12 cellular contexts compared by ENCODE assay signal in genomic region chr3:52047295-52047960, GRCh38. TPM values are rescaled to one million over a fixed set of nuclear protein-coding genes. Genes with fewer than 3 reads are reported as not detected.
DNase-seq lines count a peak whose midpoint lies in the region; ATAC-seq, FAIRE-seq and TF ChIP-seq lines count a peak whose summit lies in the region.
"Had no signal": no experiment of that assay in that cellular context is flagged by ENCODE, and none has a peak within 500 bp of the region (broad histone marks: within the 10 kb centered on the region; RNA-seq: fewer than 3 reads in every experiment).

No MANE protein-coding gene starts in this region.

- H3K4me2 ChIP-seq in GM23248 (ENCODE audit: unreplicated experiment) (peak overlapping the region; percentile 46), K562 (ENCODE audit: insufficient read depth, low read length) (no peak overlapping the region)

- TF ChIP-seq EP300 in K562 (IDR thresholded peaks at IDR 0.05; ENCODE audit: low read length) = no peak

- H3K4me1 ChIP-seq in GM23248 (ENCODE audit: insufficient read depth) (peaks cover 33% of the 10 kb centered on the region), K562 (replicated peaks in 1 of 2; ENCODE audit: control insufficient read depth in 2 of 2, insufficient read depth in 2 of 2, low read length in 2 of 2) (peaks cover 6 to 39% of the 10 kb centered on the region in 2 experiments; a peak in 4 of 5 replicates), skeletal muscle tissue (ENCODE audit: control insufficient read depth in 3 of 3, insufficient read depth in 3 of 3, low read length in 3 of 3) (peaks cover 23 to 63% (median 61%) of the 10 kb centered on the region in 3 donors)
- H3K4me1 ChIP-seq: Caco-2 had no signal

- no peak for TF ChIP-seq CTCF in K562 (IDR thresholded peaks at IDR 0.05 in 2 of 3, conservative IDR thresholded peaks at IDR 0.05 in 1 of 3; ENCODE audit: insufficient read depth in 2 of 3, low read depth in 1 of 3, low read length in 3 of 3)
- TF ChIP-seq CTCF in GM10248 (IDR thresholded peaks at IDR 0.05; ENCODE audit: control extremely low read depth, extremely low read depth, low read depth, missing control alignments) = no peak
- no peak for TF ChIP-seq CTCF in foreskin fibroblast (IDR thresholded peaks at IDR 0.05; ENCODE audit: low read depth, low read length)

- H4K20me1 ChIP-seq in GM23248 (ENCODE audit: insufficient read depth) (no peaks in the 10 kb centered on the region), K562 (replicated peaks; ENCODE audit: control insufficient read depth, insufficient read depth, low read length) (no peaks in the 10 kb centered on the region; the same call in 1 of the 2 replicates)

- in situ Hi-C loops in GM23248 (cut with MboI) = no loop called here
- in situ Hi-C loops in K562 (cut with MboI) = loop anchor here (5.0 kb wide), 1 partner anchor 35 kb away; no protein-coding TSS in a partner anchor

- TF ChIP-seq RAD21 in K562 (CRISPR knock-in tag; conservative IDR thresholded peaks at IDR 0.05 in 1 of 2, IDR thresholded peaks at IDR 0.05 in 1 of 2) = no peak

- H3K9me2 ChIP-seq in GM23248 (ENCODE audit: insufficient read depth) = no peaks in the 10 kb centered on the region

- H2AFZ ChIP-seq in GM23248 (0 out of 2 replicates have a peak overlapping the region, but pooled peaks have one; percentile 14), K562 (ENCODE audit: low read depth, low read length) (no peak overlapping the region)

- no TSS peak for BruUV-seq in K562 (replicated peaks; lab: Mats Ljungman, UMichigan)

- no peak for ATAC-seq in K562
- no peak for ATAC-seq in GM19035 (IDR thresholded peaks at IDR 0.05; ENCODE audit: unreplicated experiment)

- no peak for FAIRE-seq in K562 (lab: Jason Lieb, UNC)
- FAIRE-seq: GM18507 had no signal

- H3K9ac ChIP-seq in GM23248 = peak overlapping the region; percentile 79
- no peak overlapping the region; a peak in 1 of 4 replicates for H3K9ac ChIP-seq in K562 (ENCODE audit: insufficient read depth in 1 of 2, low read depth in 2 of 2, low read length in 2 of 2)
- peak overlapping the region in 2 of 3 donors; percentile 43 to 54 for H3K9ac ChIP-seq in skeletal muscle tissue (ENCODE audit: low read depth in 1 of 3, low read length in 3 of 3)

- H3F3A ChIP-seq in GM23248 (ENCODE audit: insufficient read depth) = peaks cover 21% of the 10 kb centered on the region

- POLR2A ChIA-PET in K562 (lab: Yijun Ruan, JAX) (interaction anchor here (0.6 to 1.1 kb wide), 2 partner anchors 10 to 11 kb away, joined by 3 to 4 read pairs; no protein-coding TSS in a partner anchor), GM10248 (lab: Yijun Ruan, JAX) (no interaction called here)

- no peak for TF ChIP-seq POLR2A in K562 (conservative IDR thresholded peaks at IDR 0.05)

- WGBS in GM23248 (ENCODE audit: low coverage in 1 of 2, low lambda C conversion rate in 2 of 2, missing lambda C conversion rate in 2 of 2), 2 experiments = 68 to 76% methylated on average over 15 to 19 of the region's 20 CpGs
- 83% methylated on average over 5 of the region's 20 CpGs for WGBS in K562 (ENCODE audit: insufficient coverage, low coverage, missing lambda C conversion rate)

- CTCF ChIA-PET in K562 (lab: Yijun Ruan, JAX; ENCODE audit: low intra/inter-chr PET ratio) (no interaction called here), GM10248 (lab: Yijun Ruan, JAX) (no interaction called here)

- intact Hi-C loops in K562 (cut with micrococcal nuclease) = no loop called here

- H3K36me3 ChIP-seq in GM23248 (ENCODE audit: low read depth) = peaks cover 14% of the 10 kb centered on the region; the same call in 1 of the 2 replicates
- H3K36me3 ChIP-seq in K562 (ENCODE audit: control insufficient read depth, insufficient read depth, low read length) = peaks cover 35% of the 10 kb centered on the region; the same call in 2 of the 3 replicates
- H3K36me3 ChIP-seq in skeletal muscle tissue (ENCODE audit: control insufficient read depth in 3 of 3, insufficient read depth in 3 of 3, low read length in 3 of 3) = peaks cover 31 to 35% (median 34%) of the 10 kb centered on the region in 3 donors
- H3K36me3 ChIP-seq: ovary had no signal

- H3K4me3 ChIP-seq in GM23248 = no peak overlapping the region
- H3K4me3 ChIP-seq in K562 = no peak overlapping the region
- no peak overlapping the region for H3K4me3 ChIP-seq in skeletal muscle tissue (ENCODE audit: low read length in 3 of 3)
- H3K4me3 ChIP-seq in foreskin fibroblast (ENCODE audit: low read depth in 1 of 2, low read length in 2 of 2) = no peak overlapping the region
- H3K4me3 ChIP-seq: ovary had no signal

- H3K27ac ChIP-seq in GM23248 = peak overlapping the region; percentile 94
- H3K27ac ChIP-seq in K562 (ENCODE audit: extremely low read depth, low read depth, low read length) = no peak overlapping the region
- H3K27ac ChIP-seq in skeletal muscle tissue (ENCODE audit: low read depth, low read length) = no peak overlapping the region
- H3K27ac ChIP-seq: ovary had no signal

- H3K9me3 ChIP-seq in GM23248 (ENCODE audit: low read depth) = no peaks in the 10 kb centered on the region
- H3K9me3 ChIP-seq in K562 (replicated peaks; ENCODE audit: control insufficient read depth, insufficient read depth, low read depth, low read length) = no peaks in the 10 kb centered on the region
- no peaks in the 10 kb centered on the region for H3K9me3 ChIP-seq in skeletal muscle tissue (ENCODE audit: control insufficient read depth in 3 of 3, low read length in 3 of 3)
- H3K9me3 ChIP-seq: Caco-2, ovary had no signal

- H3K79me2 ChIP-seq in GM23248 (ENCODE audit: insufficient read depth) (peaks cover 35% of the 10 kb centered on the region), K562 (ENCODE audit: control insufficient read depth, insufficient read depth, low read length) (peaks cover 8% of the 10 kb centered on the region)

- DNase-seq in GM23248 = peak; percentile 17
- DNase-seq in K562 (ENCODE audit: extremely low read depth in 1 of 4, low spot score in 3 of 4) = no peak
- peak; percentile 92 to 94 for DNase-seq in hippocampal formation (lab: John Stamatoyannopoulos, UW)
- no peak for DNase-seq in GM10248 (ENCODE audit: extremely low spot score)
- DNase-seq in activated CD4-positive, alpha-beta T cell treated with anti-CD3 and anti-CD28 coated beads for 48 hours = no peak
- no peak for DNase-seq in foreskin fibroblast
- DNase-seq: activated naive CD8-positive, alpha-beta T cell treated with anti-CD3 and anti-CD28 coated beads, Interleukin-2, amount 10 ng/mL, durations not matched to agents 7 days and 5 days; Caco-2; ovary had no signal

- H3K9me1 ChIP-seq in K562 (ENCODE audit: control insufficient read depth, insufficient read depth, low read length) = no peaks in the 10 kb centered on the region

- no peaks in the 10 kb centered on the region for H3K27me3 ChIP-seq in GM23248 (replicated peaks; ENCODE audit: insufficient read depth)
- no peaks in the 10 kb centered on the region for H3K27me3 ChIP-seq in K562 (ENCODE audit: control insufficient read depth in 2 of 2, insufficient read depth in 2 of 2, low read length in 2 of 2)
- no peaks in the 10 kb centered on the region for H3K27me3 ChIP-seq in skeletal muscle tissue (ENCODE audit: control insufficient read depth in 3 of 3, insufficient read depth in 3 of 3, low read length in 3 of 3)
- H3K27me3 ChIP-seq: ovary had no signal

TF ChIP-seq in K562, 482 proteins besides CTCF, POLR2A, EP300 and RAD21 (continues in another document):
- TF ChIP-seq LCOR (CRISPR knock-in tag; IDR thresholded peaks at IDR 0.05) = no peak

RNA-seq across cellular contexts. Expression of gene DUSP7, which starts 8.9 kb away (rescaled TPM):
- total RNA-seq in GM23248 (2014; rRNA removed; shearing (Covaris generic)) = 12.4 and 17.7 TPM in 2 replicates
- polyA plus RNA-seq in GM23248 (2016; fragmentation: Nextera tagmentation; extraction: Ambion mirVana) (5.1 and 5.8 TPM in 2 replicates), K562 (2011; rRNA removed) (8.4 and 13.8 TPM in 2 replicates), K562 (2014; fragmentation: Illumina TruSeq; extraction: Trizol) (11.0 and 11.3 TPM in 2 replicates), K562 (2014; fragmentation: Nextera tagmentation; extraction: Ambion mirVana) (under 1 TPM; 0.45 to 0.58 TPM), K562 (2014; rRNA removed) (11.8 and 12.6 TPM in 2 replicates)
- total RNA-seq in K562 (2011; cell fraction: chromatin; rRNA removed; ENCODE audit: low replicate concordance) = 8.6 and 27.9 TPM in 2 replicates
- 22.9 and 25.2 TPM in 2 replicates for total RNA-seq in K562 (2011; cell fraction: nucleolus; rRNA removed)
- 15.6 and 17.5 TPM in 2 replicates for total RNA-seq in K562 (2011; cell fraction: nucleoplasm; rRNA removed)
- total RNA-seq in K562 (2014; rRNA removed) (8.2 and 13.0 TPM in 2 replicates), K562 (2014; rRNA removed; fragmentation: Illumina TruSeq; extraction: Trizol) (3.0 and 3.6 TPM in 2 replicates), K562 (2015; rRNA removed; fragmentation: Illumina TruSeq; extraction: Trizol) (7.6 and 8.5 TPM in 2 replicates), K562 (2021) (15.8 and 16.6 TPM in 2 replicates), skeletal muscle tissue (5.2 TPM)
- polyA plus RNA-seq in K562 (2011; cell fraction: cytosol; rRNA removed) = 18.8 and 26.6 TPM in 2 replicates
- polyA plus RNA-seq in K562 (2011; cell fraction: nucleus; rRNA removed) = 20.3 and 23.2 TPM in 2 replicates
- 5.7 and 8.1 TPM in 2 replicates for polyA plus RNA-seq in K562 (2012)
- polyA minus RNA-seq in K562 (2011; rRNA and poly(A)+ RNA removed) = 12.8 and 20.2 TPM in 2 replicates
- polyA minus RNA-seq in K562 (2011; cell fraction: cytosol; rRNA and poly(A)+ RNA removed) = 15.9 and 16.3 TPM in 2 replicates
- polyA minus RNA-seq in K562 (2011; cell fraction: nucleus; rRNA and poly(A)+ RNA removed) = 17.9 and 25.9 TPM in 2 replicates

RNA-seq across cellular contexts. Expression of gene RPL29, which starts 51.7 kb away (rescaled TPM):
- total RNA-seq in GM23248 (2014; rRNA removed; shearing (Covaris generic)) = 965 and 1,164 TPM in 2 replicates
- polyA plus RNA-seq in GM23248 (2016; fragmentation: Nextera tagmentation; extraction: Ambion mirVana) (665 and 690 TPM in 2 replicates), K562 (2011; rRNA removed) (1,156 and 1,373 TPM in 2 replicates), K562 (2014; fragmentation: Illumina TruSeq; extraction: Trizol) (1,281 and 1,602 TPM in 2 replicates), K562 (2014; fragmentation: Nextera tagmentation; extraction: Ambion mirVana) (100 to 1,000 TPM; 568 to 871 TPM), K562 (2014; rRNA removed) (1,326 and 1,475 TPM in 2 replicates)
- total RNA-seq in K562 (2011; cell fraction: chromatin; rRNA removed; ENCODE audit: low replicate concordance) = 184 and 350 TPM in 2 replicates
- 475 and 490 TPM in 2 replicates for total RNA-seq in K562 (2011; cell fraction: nucleolus; rRNA removed)
- 538 and 894 TPM in 2 replicates for total RNA-seq in K562 (2011; cell fraction: nucleoplasm; rRNA removed)
- total RNA-seq in K562 (2014; rRNA removed) (1,104 and 1,143 TPM in 2 replicates), K562 (2014; rRNA removed; fragmentation: Illumina TruSeq; extraction: Trizol) (811 and 895 TPM in 2 replicates), K562 (2015; rRNA removed; fragmentation: Illumina TruSeq; extraction: Trizol) (1,065 and 1,147 TPM in 2 replicates), K562 (2021) (917 and 1,045 TPM in 2 replicates), skeletal muscle tissue (1,532 TPM)
- 2,082 and 2,495 TPM in 2 replicates for polyA plus RNA-seq in K562 (2011; cell fraction: cytosol; rRNA removed)
- 709 and 859 TPM in 2 replicates for polyA plus RNA-seq in K562 (2011; cell fraction: nucleus; rRNA removed)
- polyA plus RNA-seq in K562 (2012) = 1,411 and 1,997 TPM in 2 replicates
- 954 and 1,034 TPM in 2 replicates for polyA minus RNA-seq in K562 (2011; rRNA and poly(A)+ RNA removed)
- 628 and 690 TPM in 2 replicates for polyA minus RNA-seq in K562 (2011; cell fraction: cytosol; rRNA and poly(A)+ RNA removed)
- 177 and 303 TPM in 2 replicates for polyA minus RNA-seq in K562 (2011; cell fraction: nucleus; rRNA and poly(A)+ RNA removed)

Comparison
In these comparisons a context has a peak if more than half of its experiments do, and no peak if none do; other contexts are left out.
1. DNase-seq: peak in GM23248 (single experiment) and hippocampal formation (2 of 2); none in K562 (0 of 4), GM10248 (single experiment), activated CD4-positive, alpha-beta T cell treated with anti-CD3 and anti-CD28 coated beads for 48 hours (single experiment) and foreskin fibroblast (0 of 2).
2. H3K9ac ChIP-seq: peak in GM23248 (single experiment) and skeletal muscle tissue (2 of 3); none in K562 (0 of 2).